Comparison of ENCODE assay signal across 19 cellular contexts in the genomic region with DNA sequence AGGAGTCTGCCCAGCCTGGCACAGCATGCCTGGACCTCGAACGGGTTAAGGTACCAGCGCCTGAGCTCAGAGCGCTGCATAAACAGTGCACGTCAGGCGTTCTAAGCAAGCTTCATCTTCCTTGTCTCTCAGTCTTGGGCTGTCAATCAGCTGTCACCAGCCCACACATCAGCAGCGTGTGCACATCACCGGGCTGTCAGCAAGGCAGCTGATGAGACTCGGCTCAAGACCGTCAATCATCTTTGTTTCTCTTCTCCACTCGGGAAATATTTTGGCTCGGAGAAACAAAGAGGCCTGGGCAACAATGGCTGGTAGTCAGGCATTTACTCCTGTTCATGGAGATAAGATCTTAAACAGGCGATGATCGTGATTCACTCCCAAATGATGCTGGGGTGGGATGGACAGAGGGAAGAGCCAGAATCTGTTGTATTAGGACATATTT.
DNase-seq lines count a peak whose midpoint lies in the region; FAIRE-seq and TF ChIP-seq lines count a peak whose summit lies in the region.
"Had no signal": no experiment of that assay in that cellular context is flagged by ENCODE, and none has a peak within 500 bp of the region (broad histone marks: within the 10 kb centered on the region; RNA-seq: fewer than 3 reads in every experiment).

No MANE protein-coding gene starts in this region.

- peaks cover 6% of the 10 kb centered on the region for H3K36me3 ChIP-seq in osteoblast (ENCODE audit: insufficient read depth, low read length)

- no peak overlapping the region for H2AFZ ChIP-seq in osteoblast (ENCODE audit: low read length)

- H3K27ac ChIP-seq in osteoblast (ENCODE audit: low read depth, low read length) = peak overlapping the region; percentile 11
- H3K27ac ChIP-seq: epithelial cell of prostate, heart right ventricle had no signal

- no peaks in the 10 kb centered on the region for H4K20me1 ChIP-seq in osteoblast (ENCODE audit: insufficient read depth, low read length)

- no peaks in the 10 kb centered on the region for H3K79me2 ChIP-seq in osteoblast (ENCODE audit: insufficient read depth, low read length)

- TF ChIP-seq CTCF in osteoblast (IDR thresholded peaks at IDR 0.05; ENCODE audit: extremely low read depth, low read depth, low read length) = no peak

- FAIRE-seq in frontal cortex (lab: Jason Lieb, UNC) = no peak
- FAIRE-seq: keratinocyte, RCC 7860 had no signal

- H3K4me3 ChIP-seq in osteoblast (ENCODE audit: insufficient read depth, low read length) = no peak overlapping the region
- H3K4me3 ChIP-seq: heart right ventricle had no signal

- H3K4me1 ChIP-seq in osteoblast (ENCODE audit: insufficient read depth, low read length) = peaks cover 32% of the 10 kb centered on the region
- H3K4me1 ChIP-seq: Caco-2 had no signal

- no peaks in the 10 kb centered on the region for H3K9me3 ChIP-seq in osteoblast (ENCODE audit: low read depth, low read length)
- H3K9me3 ChIP-seq: Caco-2, heart right ventricle had no signal

- H3K27me3 ChIP-seq in osteoblast (ENCODE audit: insufficient read depth, low read length) = no peaks in the 10 kb centered on the region
- H3K27me3 ChIP-seq: heart right ventricle had no signal

- peak; percentile 87 for DNase-seq in EH (ENCODE audit: low read depth)
- DNase-seq in SK-N-DZ (ENCODE audit: low spot score) = peak; percentile 18
- peak; percentile 19 for DNase-seq in fibroblast of gingiva (ENCODE audit: low read depth)
- DNase-seq in osteoblast (ENCODE audit: insufficient read length, low spot score, missing footprints) = peak; percentile 44
- DNase-seq in HCEC 1CT = no peak
- no peak for DNase-seq in frontal cortex (ENCODE audit: low spot score in 2 of 2)
- DNase-seq in NCI-H1436 treated with DMSO at 0.1 percent for 48 hours (lab: John Stamatoyannopoulos, UW) = no peak
- no peak for DNase-seq in NOMO-1 treated with dmso at 0.1 percent for 144 hours (lab: John Stamatoyannopoulos, UW; ENCODE audit: unreplicated experiment)
- DNase-seq: activated CD8-positive, alpha-beta memory T cell treated with anti-CD3 and anti-CD28 coated beads for 24 hours; amniotic stem cell; Caco-2; heart right ventricle; NCI-H1930; NCI-H524; nephron progenitor cell; right cardiac atrium had no signal

- no peak overlapping the region for H3K4me2 ChIP-seq in osteoblast (ENCODE audit: insufficient read depth, low read length)

Comparison
In these comparisons a context has a peak if more than half of its experiments do, and no peak if none do; other contexts are left out.
1. DNase-seq: peak in EH (single experiment), SK-N-DZ (single experiment), fibroblast of gingiva (single experiment) and osteoblast (single experiment); none in HCEC 1CT (single experiment), frontal cortex (0 of 2), NCI-H1436 treated with DMSO at 0.1 percent for 48 hours (single experiment) and NOMO-1 treated with dmso at 0.1 percent for 144 hours (single experiment).